Comparison of ENCODE assay signal across 1 cellular context in genomic region chr10:30158325-30158960, GRCh38.
TF ChIP-seq lines count a peak whose summit lies in the region.

No MANE protein-coding gene starts in this region.

TF ChIP-seq in WTC11, 78 proteins besides CTCF, POLR2A, EP300 and RAD21 (continued from another document):
- TF ChIP-seq ZNF396 (CRISPR knock-in tag; IDR thresholded peaks at IDR 0.05; ENCODE audit: borderline replicate concordance) (no peak), ZNF219 (CRISPR knock-in tag; IDR thresholded peaks at IDR 0.05; ENCODE audit: borderline replicate concordance) (no peak), NR1H2 (CRISPR knock-in tag; IDR thresholded peaks at IDR 0.05) (no peak), ZNF671 (CRISPR knock-in tag; IDR thresholded peaks at IDR 0.05) (no peak), SMAD4 (CRISPR knock-in tag; IDR thresholded peaks at IDR 0.05) (no peak), ELF4 (CRISPR knock-in tag; IDR thresholded peaks at IDR 0.05; ENCODE audit: low read depth) (no peak), HMGA2 (CRISPR knock-in tag; IDR thresholded peaks at IDR 0.05) (no peak), PRRX2 (CRISPR knock-in tag; IDR thresholded peaks at IDR 0.05) (no peak)
